Comparison of ENCODE assay signal across 8 cellular contexts in the genomic region with DNA sequence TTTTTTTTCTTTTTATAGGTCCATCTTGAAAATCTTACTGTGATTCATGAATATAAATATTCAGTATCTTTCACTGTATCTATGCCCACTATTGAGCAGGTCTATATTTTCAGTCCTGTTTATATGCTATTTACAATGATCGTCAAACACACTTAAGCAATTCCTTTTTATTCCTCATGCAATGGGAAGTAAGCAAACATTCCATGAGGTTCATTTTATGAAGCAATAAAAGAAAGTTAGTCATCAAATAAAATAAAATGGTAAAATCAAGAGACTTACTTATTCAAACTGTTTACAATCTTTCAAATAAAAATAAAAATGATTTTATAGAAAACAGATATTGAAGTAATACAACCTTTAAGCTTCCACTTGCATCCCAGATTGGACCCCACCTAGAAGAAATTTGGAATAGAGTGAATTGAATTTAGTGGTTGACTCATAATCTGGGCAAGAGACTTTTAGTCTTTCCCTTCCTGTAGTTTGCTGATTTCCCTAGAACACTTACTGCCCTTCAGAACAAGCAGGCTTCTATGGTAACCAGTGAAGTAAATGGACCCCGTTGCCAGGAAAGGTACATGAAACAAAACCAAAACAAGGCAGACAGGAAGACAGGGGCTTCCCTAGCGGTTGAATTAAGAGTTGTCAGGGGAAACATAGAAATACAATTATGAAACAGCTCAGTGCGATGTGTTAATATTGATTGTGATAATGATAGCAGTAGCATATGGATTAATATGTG.
DNase-seq lines count a peak whose midpoint lies in the region; ATAC-seq, FAIRE-seq and TF ChIP-seq lines count a peak whose summit lies in the region.

No MANE protein-coding gene starts in this region.

- intact Hi-C loops in pancreas (cut with DNase I) = no loop called here

- peaks cover 13% of the 10 kb centered on the region for H3K4me1 ChIP-seq in endodermal cell (ENCODE audit: control insufficient read depth, insufficient read depth, low read length)
- peaks cover 0 to 13% (median 7%) of the 10 kb centered on the region in 3 donors for H3K4me1 ChIP-seq in pancreas

- no peaks in the 10 kb centered on the region for H3K27me3 Mint-ChIP-seq in endodermal cell (ENCODE audit: insufficient read depth)

- H3K27ac ChIP-seq in endodermal cell (ENCODE audit: low read depth, low read length) = peak overlapping the region; percentile 22
- no peak overlapping the region for H3K27ac ChIP-seq in pancreas

- no peak overlapping the region for H3K9ac ChIP-seq in endodermal cell (ENCODE audit: extremely low read depth, low read length, poor library complexity, severe bottlenecking)

- no peak for TF ChIP-seq CTCF in D721Med (IDR thresholded peaks at IDR 0.05; ENCODE audit: insufficient read depth, missing control alignments)
- TF ChIP-seq CTCF in endodermal cell (conservative IDR thresholded peaks at IDR 0.05) = peak; percentile 39
- no peak for TF ChIP-seq CTCF in pancreas (IDR thresholded peaks at IDR 0.05)

- H3K4me1 Mint-ChIP-seq in endodermal cell = peaks cover 33% of the 10 kb centered on the region

- H3K27ac Mint-ChIP-seq in endodermal cell = no peak overlapping the region

- DNase-seq in D721Med (ENCODE audit: insufficient read length, low spot score) (no peak), T-helper 2 cell (peak in 4 of 5 experiments; percentile 4 to 86 (median 64)), endodermal cell (no peak), pancreas (no peak), AML-193 (lab: John Stamatoyannopoulos, UW) (no peak), NCI-H1930 (lab: John Stamatoyannopoulos, UW) (no peak)

- peak; percentile 6 for FAIRE-seq in D721Med (lab: Jason Lieb, UNC)
- peak; percentile 97 for FAIRE-seq in pancreas (lab: Jason Lieb, UNC)

- peak; percentile 90 for ATAC-seq in GM19372 (IDR thresholded peaks at IDR 0.05; ENCODE audit: low read depth, unreplicated experiment)
- ATAC-seq in HG03354 (IDR thresholded peaks at IDR 0.05; ENCODE audit: poor library complexity, severe bottlenecking, unreplicated experiment) = peak; percentile 95
- ATAC-seq in pancreas = peak in 3 of 4 donors; percentile 49 to 84 (median 83)

- no peaks in the 10 kb centered on the region for H3K36me3 Mint-ChIP-seq in endodermal cell (ENCODE audit: low read depth)

- H3K9me3 ChIP-seq in endodermal cell (ENCODE audit: control insufficient read depth, low read length) (no peaks in the 10 kb centered on the region), pancreas (no peaks in the 10 kb centered on the region)

- WGBS in endodermal cell (ENCODE audit: insufficient coverage in 1 of 2, insufficient read length in 1 of 2), 2 experiments = 84 to 89% methylated on average over 2 to 4 of the region's 4 CpGs
- WGBS in pancreas, 2 donors = 67 to 73% methylated on average over 4 of the region's 4 CpGs

- H3K4me3 ChIP-seq in endodermal cell (ENCODE audit: low read length) (no peak overlapping the region), pancreas (no peak overlapping the region)

- H3K9me3 Mint-ChIP-seq in endodermal cell = no peaks in the 10 kb centered on the region

- H3K36me3 ChIP-seq in endodermal cell (ENCODE audit: control insufficient read depth, insufficient read depth, low read length) (no peaks in the 10 kb centered on the region), pancreas (no peaks in the 10 kb centered on the region)

- H3K27me3 ChIP-seq in endodermal cell (ENCODE audit: control insufficient read depth, insufficient read depth, low read length, poor library complexity, severe bottlenecking) (no peaks in the 10 kb centered on the region), pancreas (no peaks in the 10 kb centered on the region)

- H3K4me3 Mint-ChIP-seq in endodermal cell = no peak overlapping the region

Comparison
In these comparisons a context has a peak if more than half of its experiments do, and no peak if none do; other contexts are left out.
1. DNase-seq: peak in T-helper 2 cell (4 of 5); none in D721Med (single experiment), endodermal cell (single experiment), pancreas (0 of 6), AML-193 (0 of 2) and NCI-H1930 (0 of 2).
2. Peak in every context shown above with its lines, with median percentiles within 50 percentile points of each other: ATAC-seq.